11 cellular contexts compared by ENCODE assay signal in genomic region chr9:115691097-115691496, GRCh38.
DNase-seq lines count a peak whose midpoint lies in the region; ATAC-seq, FAIRE-seq and TF ChIP-seq lines count a peak whose summit lies in the region.
"Had no signal": no experiment of that assay in that cellular context is flagged by ENCODE, and none has a peak within 500 bp of the region (broad histone marks: within the 10 kb centered on the region; RNA-seq: fewer than 3 reads in every experiment).

No MANE protein-coding gene starts in this region.

- no peak overlapping the region for H3K4me3 ChIP-seq in heart left ventricle
- H3K4me3 ChIP-seq in astrocyte (ENCODE audit: insufficient read depth, low read depth, low read length): no peak overlapping the region
- no peak overlapping the region for H3K4me3 ChIP-seq in right cardiac atrium (ENCODE audit: low read length)
- H3K4me3 ChIP-seq in mucosa of descending colon: no peak overlapping the region

- H3K4me1 ChIP-seq in heart left ventricle (no peaks in the 10 kb centered on the region), astrocyte (ENCODE audit: insufficient read depth, low read length) (peaks cover 23% of the 10 kb centered on the region), right cardiac atrium (ENCODE audit: control insufficient read depth, insufficient read depth, low read length) (no peaks in the 10 kb centered on the region), mucosa of descending colon (ENCODE audit: low read depth) (no peaks in the 10 kb centered on the region)

- peak; percentile 98 for FAIRE-seq in astrocyte (lab: Jason Lieb, UNC)
- FAIRE-seq: colon, H1 had no signal

- TF ChIP-seq POLR2A in heart left ventricle (IDR thresholded peaks at IDR 0.05): no peak

- ATAC-seq in heart left ventricle: peak in 3 of 4 donors; percentile 61 to 89 (median 72)
- ATAC-seq in right cardiac atrium: peak; percentile 55 to 69
- ATAC-seq in mucosa of descending colon: no peak
- ATAC-seq in activated CD4-positive, alpha-beta T cell treated with anti-CD3 and anti-CD28 coated beads for 36 hours: no peak
- no peak for ATAC-seq in GM18873 (IDR thresholded peaks at IDR 0.05; ENCODE audit: low FRiP score, unreplicated experiment)

- peak overlapping the region; percentile 74 for H3K9ac ChIP-seq in astrocyte (ENCODE audit: low read length)

- peak overlapping the region; percentile 21 for H3K4me2 ChIP-seq in astrocyte (ENCODE audit: low read length)

- H3K27me3 Mint-ChIP-seq in astrocyte (ENCODE audit: low read depth, unreplicated experiment): no peaks in the 10 kb centered on the region
- no peaks in the 10 kb centered on the region for H3K27me3 Mint-ChIP-seq in activated CD4-positive, alpha-beta T cell treated with anti-CD3 and anti-CD28 coated beads for 36 hours

- H3K36me3 ChIP-seq in heart left ventricle: no peaks in the 10 kb centered on the region
- no peaks in the 10 kb centered on the region for H3K36me3 ChIP-seq in astrocyte (ENCODE audit: insufficient read depth, low read length)
- H3K36me3 ChIP-seq in mucosa of descending colon (ENCODE audit: low read depth): no peaks in the 10 kb centered on the region

- H3K9me3 ChIP-seq in heart left ventricle (no peaks in the 10 kb centered on the region), astrocyte (ENCODE audit: insufficient read depth, low read depth, low read length) (no peaks in the 10 kb centered on the region), right cardiac atrium (ENCODE audit: control insufficient read depth, low read length) (no peaks in the 10 kb centered on the region), mucosa of descending colon (no peaks in the 10 kb centered on the region)

- 62 to 78% (median 67%) methylated on average over 5 of the region's 5 CpGs for WGBS in heart left ventricle, 4 donors
- 69% methylated on average over 5 of the region's 5 CpGs for WGBS in right cardiac atrium

- no peaks in the 10 kb centered on the region for H4K20me1 ChIP-seq in astrocyte (ENCODE audit: insufficient read depth, low read length)

- H3K9me3 Mint-ChIP-seq in astrocyte (ENCODE audit: unreplicated experiment): no peaks in the 10 kb centered on the region
- no peaks in the 10 kb centered on the region for H3K9me3 Mint-ChIP-seq in activated CD4-positive, alpha-beta T cell treated with anti-CD3 and anti-CD28 coated beads for 36 hours (ENCODE audit: low read depth)

- intact Hi-C loops in heart left ventricle (cut with DNase I): loop anchor here in 2 of 10 donors (10.0 kb wide), 2 partner anchors 884 to 974 kb away; no protein-coding TSS in a partner anchor
- intact Hi-C loops in cardiac septum (cut with DNase I): loop anchor here (10.0 kb wide), 1 partner anchor 96 kb away; no protein-coding TSS in a partner anchor
- intact Hi-C loops in right cardiac atrium (cut with DNase I): no loop called here
- intact Hi-C loops in mucosa of descending colon (cut with DNase I, micrococcal nuclease): no loop called here
- intact Hi-C loops in activated CD4-positive, alpha-beta T cell treated with anti-CD3 and anti-CD28 coated beads for 36 hours (cut with DNase I, micrococcal nuclease): no loop called here

- peak overlapping the region in 3 of 12 donors; percentile 20 to 58 (median 47) for H3K27ac ChIP-seq in heart left ventricle
- H3K27ac ChIP-seq in astrocyte (ENCODE audit: low read depth, low read length): peak overlapping the region; percentile 96
- no peak overlapping the region for H3K27ac ChIP-seq in right cardiac atrium (ENCODE audit: low read length)

- H3K27me3 ChIP-seq in heart left ventricle: no peaks in the 10 kb centered on the region
- H3K27me3 ChIP-seq in astrocyte (ENCODE audit: insufficient read depth, low read length): no peaks in the 10 kb centered on the region
- no peaks in the 10 kb centered on the region for H3K27me3 ChIP-seq in right cardiac atrium (ENCODE audit: control insufficient read depth, insufficient read depth)

- no peak for DNase-seq in heart left ventricle
- DNase-seq in cardiac septum (ENCODE audit: low spot score): no peak
- peak; percentile 98 for DNase-seq in astrocyte (ENCODE audit: low read depth)
- no peak for DNase-seq in right cardiac atrium
- DNase-seq in mucosa of descending colon: no peak
- DNase-seq in NCI-H748 treated with DMSO at 0.1 percent for 48 hours (lab: John Stamatoyannopoulos, UW): no peak
- DNase-seq in activated CD4-positive, alpha-beta T cell treated with anti-CD3 and anti-CD28 coated beads for 36 hours: no peak

- CTCF ChIA-PET in activated CD4-positive, alpha-beta T cell treated with anti-CD3 and anti-CD28 coated beads for 36 hours (lab: Charles Lee): no interaction called here

- H3K36me3 Mint-ChIP-seq in astrocyte (ENCODE audit: low read depth, unreplicated experiment): no peaks in the 10 kb centered on the region
- no peaks in the 10 kb centered on the region for H3K36me3 Mint-ChIP-seq in activated CD4-positive, alpha-beta T cell treated with anti-CD3 and anti-CD28 coated beads for 36 hours (ENCODE audit: low read depth)

- peak overlapping the region; percentile 91 for H3K27ac Mint-ChIP-seq in astrocyte (ENCODE audit: unreplicated experiment)
- H3K27ac Mint-ChIP-seq in activated CD4-positive, alpha-beta T cell treated with anti-CD3 and anti-CD28 coated beads for 36 hours: no peak overlapping the region
- H3K27ac Mint-ChIP-seq: B cell had no signal

- POLR2A ChIA-PET in activated CD4-positive, alpha-beta T cell treated with anti-CD3 and anti-CD28 coated beads for 36 hours (lab: Charles Lee): no interaction called here

- H3K79me2 ChIP-seq in astrocyte (ENCODE audit: insufficient read depth, low read length): no peaks in the 10 kb centered on the region

- TF ChIP-seq CTCF in heart left ventricle (IDR thresholded peaks at IDR 0.05): no peak
- TF ChIP-seq CTCF in astrocyte (IDR thresholded peaks at IDR 0.05; ENCODE audit: insufficient read depth, low read depth, low read length): no peak
- no peak for TF ChIP-seq CTCF in mucosa of descending colon (IDR thresholded peaks at IDR 0.05)

- H2AFZ ChIP-seq in astrocyte (ENCODE audit: low read depth, low read length): no peak overlapping the region

- H3K4me1 Mint-ChIP-seq in astrocyte (ENCODE audit: low read depth, unreplicated experiment): peaks cover 35% of the 10 kb centered on the region
- H3K4me1 Mint-ChIP-seq in activated CD4-positive, alpha-beta T cell treated with anti-CD3 and anti-CD28 coated beads for 36 hours: no peaks in the 10 kb centered on the region
- H3K4me1 Mint-ChIP-seq: B cell had no signal

- no peak overlapping the region for H3K4me3 Mint-ChIP-seq in astrocyte (ENCODE audit: unreplicated experiment)
- H3K4me3 Mint-ChIP-seq in activated CD4-positive, alpha-beta T cell treated with anti-CD3 and anti-CD28 coated beads for 36 hours: no peak overlapping the region
- H3K4me3 Mint-ChIP-seq: B cell had no signal

Comparison
In these comparisons a context has a peak if more than half of its experiments do, and no peak if none do; other contexts are left out.
1. ATAC-seq: peak in heart left ventricle (3 of 4) and right cardiac atrium (2 of 2); none in mucosa of descending colon (single experiment), activated CD4-positive, alpha-beta T cell treated with anti-CD3 and anti-CD28 coated beads for 36 hours (single experiment) and GM18873 (single experiment).